ENCODE assay signal across 1 cellular context in the genomic region with DNA sequence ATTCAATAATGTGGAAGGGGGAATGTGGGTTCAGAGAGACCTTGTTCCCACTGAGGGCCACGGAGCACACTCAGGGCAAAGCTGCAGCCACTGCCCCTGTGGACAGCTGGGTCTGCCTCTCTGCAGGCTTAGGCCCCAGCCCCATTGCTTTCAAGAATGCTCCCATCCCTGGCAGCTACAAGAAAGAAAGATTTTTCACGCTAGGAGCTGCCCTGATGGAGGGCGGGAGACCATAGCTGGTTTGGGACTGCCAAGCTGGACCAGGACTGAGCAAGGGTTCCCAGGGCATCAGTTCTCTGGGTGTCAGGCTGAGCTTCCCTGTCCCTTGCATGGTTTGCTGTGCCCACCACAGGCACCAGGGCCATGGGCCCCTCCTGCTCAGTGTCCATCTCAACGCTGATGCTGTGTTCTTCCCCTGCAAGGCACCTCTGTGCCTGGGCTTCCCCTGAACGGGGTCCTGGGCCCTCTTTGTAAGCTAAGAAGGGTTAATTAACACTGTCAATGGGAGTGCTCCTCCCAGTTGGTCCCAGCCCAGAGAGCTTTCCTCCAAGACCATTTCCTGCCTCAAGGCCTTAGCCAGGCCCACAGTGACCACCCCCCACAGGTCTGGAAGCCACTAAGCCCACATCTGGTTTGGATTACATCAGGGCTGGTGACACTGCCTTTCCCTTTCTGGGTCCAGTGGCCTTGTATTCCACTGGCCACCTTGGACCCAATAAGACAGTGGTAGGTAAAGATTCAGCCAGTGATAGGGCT.
TF ChIP-seq lines count a peak whose summit lies in the region.

No MANE protein-coding gene starts in this region.

TF ChIP-seq in IMR-90, 13 proteins besides CTCF, POLR2A, EP300 and RAD21:
- TF ChIP-seq RFX5 (IDR thresholded peaks at IDR 0.05; ENCODE audit: low read depth, low read length) (no peak), MAZ (IDR thresholded peaks at IDR 0.05; ENCODE audit: borderline replicate concordance, low read depth, low read length) (no peak), NFE2L2 (IDR thresholded peaks at IDR 0.05; ENCODE audit: low read depth, low read length) (no peak), CHD1 (IDR thresholded peaks at IDR 0.05; ENCODE audit: low read depth, low read length) (no peak), CEBPB (IDR thresholded peaks at IDR 0.05; ENCODE audit: low read depth, low read length) (no peak)
- TF ChIP-seq, protein P1, sequence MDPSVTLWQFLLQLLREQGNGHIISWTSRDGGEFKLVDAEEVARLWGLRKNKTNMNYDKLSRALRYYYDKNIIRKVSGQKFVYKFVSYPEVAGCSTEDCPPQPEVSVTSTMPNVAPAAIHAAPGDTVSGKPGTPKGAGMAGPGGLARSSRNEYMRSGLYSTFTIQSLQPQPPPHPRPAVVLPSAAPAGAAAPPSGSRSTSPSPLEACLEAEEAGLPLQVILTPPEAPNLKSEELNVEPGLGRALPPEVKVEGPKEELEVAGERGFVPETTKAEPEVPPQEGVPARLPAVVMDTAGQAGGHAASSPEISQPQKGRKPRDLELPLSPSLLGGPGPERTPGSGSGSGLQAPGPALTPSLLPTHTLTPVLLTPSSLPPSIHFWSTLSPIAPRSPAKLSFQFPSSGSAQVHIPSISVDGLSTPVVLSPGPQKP (IDR thresholded peaks at IDR 0.05; ENCODE audit: borderline replicate concordance, low read depth, low read length) = no peak
